In the genomic region with DNA sequence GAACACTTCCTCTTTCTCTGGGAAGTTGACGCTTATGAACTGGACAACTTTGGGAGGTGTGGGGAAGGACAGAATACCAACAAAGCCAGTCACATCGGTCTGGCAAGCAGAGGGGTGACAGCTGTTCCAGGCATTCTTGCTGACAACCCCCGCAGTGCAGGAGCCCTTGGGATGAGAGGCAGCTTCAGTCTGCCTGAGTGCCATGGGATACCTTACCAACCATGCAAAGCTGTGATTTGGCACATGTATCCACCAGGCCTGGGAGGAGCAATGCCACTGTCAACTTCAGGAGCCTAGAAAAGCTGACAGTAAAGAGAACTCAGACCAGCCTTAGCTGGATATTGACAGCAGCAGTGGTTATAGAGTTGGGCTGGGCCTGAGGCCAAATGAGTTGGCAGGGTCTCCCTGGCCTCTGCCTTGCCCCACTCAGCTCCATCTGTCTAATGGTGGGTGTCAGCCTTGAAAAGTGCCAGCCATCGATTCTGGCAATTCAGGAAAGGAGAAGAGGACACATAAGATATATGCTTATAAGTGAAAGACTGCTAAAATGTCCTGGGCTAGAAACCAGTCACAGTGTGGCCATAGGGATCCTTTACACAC, we compare ENCODE assay signal across 14 cellular contexts. TPM values are rescaled to one million over a fixed set of nuclear protein-coding genes. Genes with fewer than 3 reads are reported as not detected.
"Had no signal": no experiment of that assay in that cellular context is flagged by ENCODE, and none has a peak within 500 bp of the region (broad histone marks: within the 10 kb centered on the region; RNA-seq: fewer than 3 reads in every experiment).

No MANE protein-coding gene starts in this region.

- H3K27ac ChIP-seq: adrenal gland, hepatocyte, tibial artery, vagina had no signal

- H3K4me3 ChIP-seq: adrenal gland, hepatocyte, smooth muscle cell, tibial artery, vagina had no signal

- ATAC-seq: naive thymus-derived CD4-positive, alpha-beta T cell; right cardiac atrium; stimulated activated memory B cell treated with anti-CD40 and anti-IgM and Interleukin-4, amounts not matched to agents 10 μg/mL and 1 μg/mL and 100 μg/mL, for 72 hours had no signal

- DNase-seq: activated B cell treated with CpG ODN at 0.5 μM for 24 hours; activated CD4-positive, alpha-beta T cell treated with anti-CD3 and anti-CD28 coated beads, Interleukin-2, amount 10 ng/mL, durations not matched to agents 24 days and 14 days; activated CD8-positive, alpha-beta memory T cell treated with anti-CD3 and anti-CD28 coated beads for 24 hours; activated naive CD4-positive, alpha-beta T cell treated with anti-CD3 and anti-CD28 coated beads for 36 hours; adrenal gland; cortex of kidney; erythroblast; naive thymus-derived CD4-positive, alpha-beta T cell; right cardiac atrium; tibial artery had no signal

- H3K9me3 ChIP-seq: adrenal gland, tibial artery, vagina had no signal

- H3K36me3 ChIP-seq: adrenal gland, tibial artery, vagina had no signal

- H3K27me3 ChIP-seq: adrenal gland, hepatocyte, tibial artery, vagina had no signal

RNA-seq across cellular contexts. Expression of gene PLPPR1, which starts 10.0 kb away (rescaled TPM):
- total RNA-seq: activated B cell treated with CpG ODN at 0.5 μM for 24 hours; activated CD4-positive, alpha-beta T cell treated with anti-CD3 and anti-CD28 coated beads, Interleukin-2, amount 10 ng/mL, durations not matched to agents 24 days and 14 days; activated naive CD4-positive, alpha-beta T cell treated with anti-CD3 and anti-CD28 coated beads for 36 hours; naive thymus-derived CD4-positive, alpha-beta T cell; right cardiac atrium; smooth muscle cell; vagina had no signal
